In the genomic region with DNA sequence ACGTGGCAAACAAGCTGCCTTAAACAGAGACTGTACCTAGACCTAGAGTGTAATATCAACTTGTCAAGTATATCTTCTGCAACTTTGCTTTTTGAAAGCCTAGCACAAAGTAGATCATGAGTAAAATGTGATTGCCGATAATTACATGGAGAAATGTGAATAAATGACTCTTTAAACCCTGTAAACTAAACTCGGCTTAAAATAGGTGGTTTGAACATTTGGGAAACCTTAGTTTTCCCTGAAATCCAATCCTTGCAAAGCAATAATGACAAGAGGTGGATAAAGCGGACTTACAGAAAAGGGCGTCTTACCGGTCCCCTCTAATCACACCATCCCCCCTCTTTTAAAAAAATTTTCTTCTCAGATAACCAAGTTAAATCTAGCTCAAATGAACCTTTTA, we compare ENCODE assay signal across 8 cellular contexts. TPM values are rescaled to one million over a fixed set of nuclear protein-coding genes. Genes with fewer than 3 reads are reported as not detected.
A peak's percentile ranks its signal among the peaks of the same experiment; 100 is the strongest.
DNase-seq lines count a peak whose midpoint lies in the region; ATAC-seq, FAIRE-seq and TF ChIP-seq lines count a peak whose summit lies in the region.

No MANE protein-coding gene starts in this region.

- peak overlapping the region; percentile 99 for H3K27ac Mint-ChIP-seq in activated naive CD4-positive, alpha-beta T cell treated with anti-CD3 and anti-CD28 coated beads, Interleukin-2, amount 50 U/mL, for 24 hours
- peak overlapping the region; percentile 99 for H3K27ac Mint-ChIP-seq in astrocyte (ENCODE audit: unreplicated experiment)

- peak overlapping the region; percentile 96 for H3K27ac ChIP-seq in astrocyte (ENCODE audit: low read depth, low read length)
- peak overlapping the region; percentile 83 to 94 for H3K27ac ChIP-seq in lung (ENCODE audit: low read depth in 1 of 2, low read length in 1 of 2)
- no peak overlapping the region for H3K27ac ChIP-seq in urinary bladder (ENCODE audit: low read depth)

- H3K27me3 ChIP-seq in astrocyte (ENCODE audit: insufficient read depth, low read length) (no peaks in the 10 kb centered on the region), lung (ENCODE audit: control insufficient read depth, insufficient read depth) (no peaks in the 10 kb centered on the region)

- H3K9me3 ChIP-seq in astrocyte (ENCODE audit: insufficient read depth, low read depth, low read length) (no peaks in the 10 kb centered on the region), lung (ENCODE audit: control insufficient read depth in 2 of 2, insufficient read depth in 1 of 2, low read length in 1 of 2) (no peaks in the 10 kb centered on the region)

- FAIRE-seq in astrocyte (lab: Jason Lieb, UNC) = no peak

- H3K9ac ChIP-seq in astrocyte (ENCODE audit: low read length) = peak overlapping the region; percentile 99

- peaks cover 45% of the 10 kb centered on the region for H3K79me2 ChIP-seq in astrocyte (ENCODE audit: insufficient read depth, low read length)

- peaks cover 5% of the 10 kb centered on the region for H3K9me3 Mint-ChIP-seq in activated naive CD4-positive, alpha-beta T cell treated with anti-CD3 and anti-CD28 coated beads, Interleukin-2, amount 50 U/mL, for 24 hours
- H3K9me3 Mint-ChIP-seq in astrocyte (ENCODE audit: unreplicated experiment) = peaks cover 6% of the 10 kb centered on the region

- peaks cover 20% of the 10 kb centered on the region for H4K20me1 ChIP-seq in astrocyte (ENCODE audit: insufficient read depth, low read length)

- H3K4me2 ChIP-seq in astrocyte (ENCODE audit: low read length) = peak overlapping the region; percentile 91

- no peak for ATAC-seq in lung (ENCODE audit: insufficient read depth, low FRiP score)
- no peak for ATAC-seq in HG02885 (IDR thresholded peaks at IDR 0.05; ENCODE audit: poor library complexity, unreplicated experiment)

- peaks cover under 1% of the 10 kb centered on the region for H3K27me3 Mint-ChIP-seq in activated naive CD4-positive, alpha-beta T cell treated with anti-CD3 and anti-CD28 coated beads, Interleukin-2, amount 50 U/mL, for 24 hours
- no peaks in the 10 kb centered on the region for H3K27me3 Mint-ChIP-seq in astrocyte (ENCODE audit: low read depth, unreplicated experiment)

- H3K36me3 ChIP-seq in astrocyte (ENCODE audit: insufficient read depth, low read length) (no peaks in the 10 kb centered on the region), lung (ENCODE audit: control insufficient read depth in 2 of 2, insufficient read depth in 2 of 2, low read length in 2 of 2) (no peaks in the 10 kb centered on the region), urinary bladder (ENCODE audit: insufficient read depth) (no peaks in the 10 kb centered on the region)

- peaks cover 35% of the 10 kb centered on the region for H3K4me1 Mint-ChIP-seq in activated naive CD4-positive, alpha-beta T cell treated with anti-CD3 and anti-CD28 coated beads, Interleukin-2, amount 50 U/mL, for 24 hours
- peaks cover 13% of the 10 kb centered on the region for H3K4me1 Mint-ChIP-seq in astrocyte (ENCODE audit: low read depth, unreplicated experiment)

- TF ChIP-seq CTCF in astrocyte (IDR thresholded peaks at IDR 0.05; ENCODE audit: insufficient read depth, low read depth, low read length) (no peak), lung (IDR thresholded peaks at IDR 0.05; ENCODE audit: control extremely low read depth, extremely low read depth) (no peak)

- H3K4me3 Mint-ChIP-seq in activated naive CD4-positive, alpha-beta T cell treated with anti-CD3 and anti-CD28 coated beads, Interleukin-2, amount 50 U/mL, for 24 hours = peak overlapping the region; percentile 99
- H3K4me3 Mint-ChIP-seq in astrocyte (ENCODE audit: unreplicated experiment) = peak overlapping the region; percentile 95

- DNase-seq in activated naive CD4-positive, alpha-beta T cell treated with Interleukin-2 at 50 U/mL for 16 hours = no peak
- no peak for DNase-seq in astrocyte (ENCODE audit: low read depth)
- DNase-seq in lung (ENCODE audit: low spot score) = no peak
- DNase-seq in G401 (ENCODE audit: low spot score) = no peak
- DNase-seq in NCI-H526 treated with DMSO at 0.1 percent for 48 hours (lab: John Stamatoyannopoulos, UW) = no peak

- H2AFZ ChIP-seq in astrocyte (ENCODE audit: low read depth, low read length) = peak overlapping the region; percentile 82

- 41 to 45% methylated on average over 6 of the region's 6 CpGs for WGBS in lung, 2 donors
- WGBS in urinary bladder = 31% methylated on average over 6 of the region's 6 CpGs

- no peaks in the 10 kb centered on the region for H3K4me1 ChIP-seq in astrocyte (ENCODE audit: insufficient read depth, low read length)
- peaks cover 1 to 5% of the 10 kb centered on the region in 2 donors for H3K4me1 ChIP-seq in lung (ENCODE audit: control insufficient read depth in 2 of 2, insufficient read depth in 2 of 2, low read length in 2 of 2)
- no peaks in the 10 kb centered on the region for H3K4me1 ChIP-seq in urinary bladder (ENCODE audit: insufficient read depth)

- peaks cover 10% of the 10 kb centered on the region for H3K36me3 Mint-ChIP-seq in activated naive CD4-positive, alpha-beta T cell treated with anti-CD3 and anti-CD28 coated beads, Interleukin-2, amount 50 U/mL, for 24 hours
- H3K36me3 Mint-ChIP-seq in astrocyte (ENCODE audit: low read depth, unreplicated experiment) = peaks cover 2% of the 10 kb centered on the region

- H3K4me3 ChIP-seq in astrocyte (ENCODE audit: insufficient read depth, low read depth, low read length) (peak overlapping the region; percentile 97), lung (peak overlapping the region; percentile 77), urinary bladder (ENCODE audit: low read depth, low read length) (peak overlapping the region; percentile 87)

- in situ Hi-C loops in G401 (cut with HindIII; ENCODE audit: low sequenced_read_pairs) = no loop called here

RNA-seq across cellular contexts. Expression of a gene that starts 0.5 kb away (rescaled TPM):
- total RNA-seq in astrocyte = 81.5 and 86.0 TPM in 2 replicates
- total RNA-seq in lung = 10 to 100 TPM; 28.8 to 56.2 TPM
- 10 to 100 TPM; 38.1 to 60.5 TPM for polyA plus RNA-seq in lung
- 54.6 TPM for total RNA-seq in urinary bladder
- 29.7 TPM for polyA plus RNA-seq in urinary bladder
- total RNA-seq in G401 (2014; rRNA removed; shearing (Covaris generic)) = 150 and 261 TPM in 2 replicates
